9 cellular contexts compared by ENCODE assay signal in genomic region chr10:69278446-69278963, GRCh38. TPM values are rescaled to one million over a fixed set of nuclear protein-coding genes. Genes with fewer than 3 reads are reported as not detected.
DNase-seq lines count a peak whose midpoint lies in the region; ATAC-seq, FAIRE-seq and TF ChIP-seq lines count a peak whose summit lies in the region.
"Had no signal": no experiment of that assay in that cellular context is flagged by ENCODE, and none has a peak within 500 bp of the region (broad histone marks: within the 10 kb centered on the region; RNA-seq: fewer than 3 reads in every experiment).

TSS of gene HK1 (plus strand) at chr10:69278496.

- TF ChIP-seq RAD21 in K562 (CRISPR knock-in tag; conservative IDR thresholded peaks at IDR 0.05 in 1 of 2, IDR thresholded peaks at IDR 0.05 in 1 of 2), result no peak

- FAIRE-seq in K562 (lab: Jason Lieb, UNC), result no peak

- H3K4me2 ChIP-seq in K562 (ENCODE audit: insufficient read depth, low read length), result no peak within 1 kb of the TSS

- no peak within 1 kb of the TSS for H3K4me3 Mint-ChIP-seq in immature natural killer cell
- H3K4me3 Mint-ChIP-seq: nephron had no signal

- POLR2A ChIA-PET in K562 (lab: Yijun Ruan, JAX), result interaction anchor here (0.6 to 1.8 kb wide), 10 partner anchors 8 to 72 kb away, joined by 3 to 9 read pairs (median 3); no protein-coding TSS in a partner anchor

- H3K9me1 ChIP-seq in K562 (ENCODE audit: control insufficient read depth, insufficient read depth, low read length), result no peaks in the 10 kb centered on the region

- no peaks in the 10 kb centered on the region for H3K9me3 Mint-ChIP-seq in immature natural killer cell

- peaks cover 12% of the 10 kb centered on the region for H3K4me1 ChIP-seq in HUES64 (ENCODE audit: insufficient read depth, low read length)
- no peaks in the 10 kb centered on the region for H3K4me1 ChIP-seq in K562 (replicated peaks in 1 of 2; ENCODE audit: control insufficient read depth in 2 of 2, insufficient read depth in 2 of 2, low read length in 2 of 2)
- peaks cover 3 to 22% (median 15%) of the 10 kb centered on the region in 6 donors for H3K4me1 ChIP-seq in spleen

- H3K4me3 ChIP-seq in HUES64 (ENCODE audit: low read length), result no peak within 1 kb of the TSS
- no peak within 1 kb of the TSS for H3K4me3 ChIP-seq in K562
- no peak within 1 kb of the TSS for H3K4me3 ChIP-seq in spleen

- no peaks in the 10 kb centered on the region for H3K79me2 ChIP-seq in K562 (ENCODE audit: control insufficient read depth, insufficient read depth, low read length)

- no peak for TF ChIP-seq CTCF in K562 (IDR thresholded peaks at IDR 0.05 in 2 of 3, conservative IDR thresholded peaks at IDR 0.05 in 1 of 3; ENCODE audit: insufficient read depth in 2 of 3, low read depth in 1 of 3, low read length in 3 of 3)
- no peak for TF ChIP-seq CTCF in spleen (IDR thresholded peaks at IDR 0.05 in 8 of 11, conservative IDR thresholded peaks at IDR 0.05 in 3 of 11)

- H4K20me1 ChIP-seq in K562 (replicated peaks; ENCODE audit: control insufficient read depth, insufficient read depth, low read length), result no peaks in the 10 kb centered on the region

- ATAC-seq in K562 (no peak), GM18873 (IDR thresholded peaks at IDR 0.05; ENCODE audit: low FRiP score, unreplicated experiment) (no peak)

- intact Hi-C loops in K562 (cut with micrococcal nuclease), result no loop called here
- intact Hi-C loops in spleen (cut with DNase I; ENCODE audit: low total_unique reads), result no loop called here

- H3K4me1 Mint-ChIP-seq in immature natural killer cell, result no peaks in the 10 kb centered on the region
- H3K4me1 Mint-ChIP-seq: nephron had no signal

- H2AFZ ChIP-seq in K562 (ENCODE audit: low read depth, low read length), result no peak within 1 kb of the TSS; the same call in 1 of the 2 replicates

- DNase-seq in K562 (ENCODE audit: extremely low read depth in 1 of 4, low spot score in 3 of 4), result no peak
- DNase-seq in immature natural killer cell, result no peak
- DNase-seq in spleen, result no peak
- DNase-seq in ACHN, result no peak
- DNase-seq in activated effector memory CD4-positive, alpha-beta T cell treated with anti-CD3 and anti-CD28 coated beads, Interleukin-2, amount 50 U/mL, for 16 hours, result no peak
- DNase-seq in stimulated activated naive CD4-positive, alpha-beta T cell treated with Interleukin-2 at 50 U/mL for 16 hours (lab: John Stamatoyannopoulos, UW), result no peak

- TF ChIP-seq POLR2A in K562 (conservative IDR thresholded peaks at IDR 0.05) (no peak), spleen (IDR thresholded peaks at IDR 0.05) (no peak)

- CTCF ChIA-PET in K562 (lab: Yijun Ruan, JAX; ENCODE audit: low intra/inter-chr PET ratio), result no interaction called here

- no peak within 1 kb of the TSS for H3K27ac Mint-ChIP-seq in immature natural killer cell
- H3K27ac Mint-ChIP-seq: nephron had no signal

- 58% methylated on average over 11 of the region's 11 CpGs for WGBS in HUES64
- 67% methylated on average over 11 of the region's 11 CpGs for WGBS in K562 (ENCODE audit: insufficient coverage, low coverage, missing lambda C conversion rate)
- 61 to 77% (median 71%) methylated on average over 11 of the region's 11 CpGs for WGBS in spleen, 5 donors

- H3K9ac ChIP-seq in HUES64 (ENCODE audit: low read depth, low read length) (no peak within 1 kb of the TSS), K562 (ENCODE audit: insufficient read depth in 1 of 2, low read depth in 2 of 2, low read length in 2 of 2) (no peak within 1 kb of the TSS)

- no TSS peak for BruUV-seq in K562 (replicated peaks; lab: Mats Ljungman, UMichigan)

- no peaks in the 10 kb centered on the region for H3K36me3 Mint-ChIP-seq in immature natural killer cell

- TF ChIP-seq EP300 in K562 (IDR thresholded peaks at IDR 0.05; ENCODE audit: low read length), result no peak

- H3K27ac ChIP-seq in HUES64 (ENCODE audit: low read depth, low read length), result 0 out of 2 replicates have a peak within 1 kb of the TSS, but pooled peaks have one; percentile 26
- no peak within 1 kb of the TSS for H3K27ac ChIP-seq in K562 (ENCODE audit: extremely low read depth, low read depth, low read length)
- peak within 1 kb of the TSS in 3 of 8 donors; percentile 36 to 53 (median 42) for H3K27ac ChIP-seq in spleen

- H3K9me3 ChIP-seq in HUES64 (ENCODE audit: insufficient read depth, low read depth, low read length), result no peaks in the 10 kb centered on the region
- no peaks in the 10 kb centered on the region for H3K9me3 ChIP-seq in K562 (replicated peaks; ENCODE audit: control insufficient read depth, insufficient read depth, low read depth, low read length)
- no peaks in the 10 kb centered on the region for H3K9me3 ChIP-seq in spleen

- peaks cover 0 to 5% (median 0%) of the 10 kb centered on the region in 3 donors for H3K27me3 Mint-ChIP-seq in immature natural killer cell (ENCODE audit: low read depth in 3 of 3)

- no peaks in the 10 kb centered on the region for H3K36me3 ChIP-seq in HUES64 (ENCODE audit: insufficient read depth, low read length)
- no peaks in the 10 kb centered on the region for H3K36me3 ChIP-seq in K562 (ENCODE audit: control insufficient read depth, insufficient read depth, low read length)
- H3K36me3 ChIP-seq in spleen, result no peaks in the 10 kb centered on the region

- in situ Hi-C loops in K562 (cut with MboI), result no loop called here
- in situ Hi-C loops in ACHN (cut with HindIII; ENCODE audit: low pct_ligation_motif_present, low pct_unique_long_range_greater_than_20kb, low sequenced_read_pairs), result no loop called here

- H3K27me3 ChIP-seq in HUES64 (ENCODE audit: insufficient read depth, low read length) (no peaks in the 10 kb centered on the region), K562 (ENCODE audit: control insufficient read depth in 2 of 2, insufficient read depth in 2 of 2, low read length in 2 of 2) (no peaks in the 10 kb centered on the region; a peak in 1 of 5 replicates), spleen (replicated peaks in 1 of 7) (no peaks in the 10 kb centered on the region)

TF ChIP-seq in K562, 482 proteins besides CTCF, POLR2A, EP300 and RAD21:
- TF ChIP-seq NFIC (IDR thresholded peaks at IDR 0.05), result 0 out of 2 replicates have a peak, but pooled peaks have one; percentile 20
- TF ChIP-seq ETV1 (tag; conservative IDR thresholded peaks at IDR 0.05; ENCODE audit: low read depth), result no peak
- TF ChIP-seq ZNF589 (CRISPR knock-in tag; IDR thresholded peaks at IDR 0.05; ENCODE audit: low read depth), result no peak
- TF ChIP-seq SRSF1 (IDR thresholded peaks at IDR 0.05; ENCODE audit: low read depth, low read length), result no peak
- no peak for TF ChIP-seq THAP7 (CRISPR knock-in tag; IDR thresholded peaks at IDR 0.05)
- no peak for TF ChIP-seq RB1 (IDR thresholded peaks at IDR 0.05; ENCODE audit: low read depth)
TF ChIP-seq in K562: peak in this region for 1.

RNA-seq across cellular contexts. Expression of gene HK1, which starts in this region (rescaled TPM):
- polyA plus RNA-seq in HUES64 (2013, experiment 1 of 2), result 92.2 TPM
- 96.4 TPM for polyA plus RNA-seq in HUES64 (2013, experiment 2 of 2)
- 146 and 195 TPM in 2 replicates for total RNA-seq in K562 (2011; cell fraction: chromatin; rRNA removed; ENCODE audit: low replicate concordance)
- 104 and 109 TPM in 2 replicates for total RNA-seq in K562 (2011; cell fraction: nucleolus; rRNA removed)
- total RNA-seq in K562 (2011; cell fraction: nucleoplasm; rRNA removed), result 111 and 114 TPM in 2 replicates
- 309 and 365 TPM in 2 replicates for total RNA-seq in K562 (2014; rRNA removed)
- total RNA-seq in K562 (2014; rRNA removed; fragmentation: Illumina TruSeq; extraction: Trizol), result 193 and 203 TPM in 2 replicates
- total RNA-seq in K562 (2015; rRNA removed; fragmentation: Illumina TruSeq; extraction: Trizol), result 186 and 188 TPM in 2 replicates
- 369 and 422 TPM in 2 replicates for total RNA-seq in K562 (2021)
- 133 and 176 TPM in 2 replicates for polyA plus RNA-seq in K562 (2011; rRNA removed)
- polyA plus RNA-seq in K562 (2011; cell fraction: cytosol; rRNA removed), result 163 and 167 TPM in 2 replicates
- polyA plus RNA-seq in K562 (2011; cell fraction: nucleus; rRNA removed), result 84.0 and 115 TPM in 2 replicates
- 265 and 370 TPM in 2 replicates for polyA plus RNA-seq in K562 (2012)
- 423 and 444 TPM in 2 replicates for polyA plus RNA-seq in K562 (2014; fragmentation: Illumina TruSeq; extraction: Trizol)
- polyA plus RNA-seq in K562 (2014; fragmentation: Nextera tagmentation; extraction: Ambion mirVana), result 10 to 100 TPM; 29.2 to 34.6 TPM
- polyA plus RNA-seq in K562 (2014; rRNA removed), result 239 and 256 TPM in 2 replicates
- polyA minus RNA-seq in K562 (2011; rRNA and poly(A)+ RNA removed), result 362 and 462 TPM in 2 replicates
- polyA minus RNA-seq in K562 (2011; cell fraction: cytosol; rRNA and poly(A)+ RNA removed), result 160 and 170 TPM in 2 replicates
- 46.6 and 67.3 TPM in 2 replicates for polyA minus RNA-seq in K562 (2011; cell fraction: nucleus; rRNA and poly(A)+ RNA removed)
- polyA plus RNA-seq in immature natural killer cell, result 10 to 100 TPM; 48.8 to 96.3 (median 72.2) TPM
- total RNA-seq in spleen, result 100 to 1,000 TPM in 1 of 7 donors, 10 to 100 TPM in 6; 59.3 to 108 (median 81.0) TPM
- polyA plus RNA-seq in spleen, result 10 to 100 TPM; 19.0 to 32.5 (median 19.1) TPM
